ENCODE assay signal across 8 cellular contexts in the genomic region with DNA sequence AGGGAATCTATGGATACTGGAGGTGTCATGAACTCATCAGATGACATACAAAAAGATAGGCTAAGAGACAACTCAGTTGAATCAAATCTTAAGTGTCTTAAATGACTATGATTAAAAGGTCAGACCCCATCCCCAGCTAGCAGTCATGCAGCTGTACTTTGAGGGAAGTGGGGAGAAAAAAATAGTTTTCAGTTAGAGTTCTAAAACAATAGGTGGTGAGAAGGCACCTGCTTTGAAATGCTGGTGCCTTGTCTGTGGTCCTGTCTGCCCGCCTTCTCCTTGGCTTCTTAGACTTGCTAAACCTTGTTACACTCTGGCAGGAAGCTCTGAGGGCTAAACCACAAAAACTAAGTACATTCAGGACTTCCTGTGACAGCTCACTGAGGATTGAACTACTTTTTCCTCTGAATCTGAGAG. TPM values are rescaled to one million over a fixed set of nuclear protein-coding genes. Genes with fewer than 3 reads are reported as not detected.
DNase-seq lines count a peak whose midpoint lies in the region; ATAC-seq, FAIRE-seq and TF ChIP-seq lines count a peak whose summit lies in the region.

No MANE protein-coding gene starts in this region.

- no peak for TF ChIP-seq POLR2A in GM12891 (IDR thresholded peaks at IDR 0.05; ENCODE audit: low read depth, low read length)

- CTCF ChIA-PET in MCF 10A (lab: Yijun Ruan, JAX), result interaction anchor here (0.6 to 1.2 kb wide), 3 partner anchors 32 to 360 kb away, joined by 4 read pairs; no protein-coding TSS in a partner anchor

- H3K9me3 Mint-ChIP-seq in activated T-helper 17 cell treated with anti-CD3 and anti-CD28 coated beads, Interleukin-2, amount 50 U/mL, for 72 hours, result no peaks in the 10 kb centered on the region
- H3K9me3 Mint-ChIP-seq in MCF 10A (ENCODE audit: unreplicated experiment), result no peaks in the 10 kb centered on the region

- H3K4me1 Mint-ChIP-seq in activated T-helper 17 cell treated with anti-CD3 and anti-CD28 coated beads, Interleukin-2, amount 50 U/mL, for 72 hours, result peaks cover 63% of the 10 kb centered on the region
- no peaks in the 10 kb centered on the region for H3K4me1 Mint-ChIP-seq in MCF 10A (ENCODE audit: insufficient read depth, unreplicated experiment)

- FAIRE-seq in GM12891 (lab: Jason Lieb, UNC), result peak; percentile 5

- intact Hi-C loops in MCF 10A (cut with micrococcal nuclease), result no loop called here

- ATAC-seq in GM21825 (IDR thresholded peaks at IDR 0.05; ENCODE audit: unreplicated experiment), result peak; percentile 88
- ATAC-seq in activated T-helper 17 cell treated with anti-CD3 and anti-CD28 coated beads, Interleukin-2, amount 50 U/mL, for 72 hours (replicated peaks), result peak; percentile 52

- no peak for TF ChIP-seq CTCF in MCF 10A (IDR thresholded peaks at IDR 0.05; ENCODE audit: unreplicated experiment)

- H3K4me3 Mint-ChIP-seq in activated T-helper 17 cell treated with anti-CD3 and anti-CD28 coated beads, Interleukin-2, amount 50 U/mL, for 72 hours, result peak overlapping the region; percentile 100
- no peak overlapping the region for H3K4me3 Mint-ChIP-seq in MCF 10A (ENCODE audit: unreplicated experiment)

- H3K27me3 Mint-ChIP-seq in activated T-helper 17 cell treated with anti-CD3 and anti-CD28 coated beads, Interleukin-2, amount 50 U/mL, for 72 hours, result no peaks in the 10 kb centered on the region
- no peaks in the 10 kb centered on the region for H3K27me3 Mint-ChIP-seq in MCF 10A (ENCODE audit: insufficient read depth, unreplicated experiment)

- POLR2A ChIA-PET in MCF 10A (lab: Yijun Ruan, JAX), result no interaction called here

- peaks cover 100% of the 10 kb centered on the region for H3K36me3 Mint-ChIP-seq in activated T-helper 17 cell treated with anti-CD3 and anti-CD28 coated beads, Interleukin-2, amount 50 U/mL, for 72 hours (ENCODE audit: low read depth)
- no peaks in the 10 kb centered on the region for H3K36me3 Mint-ChIP-seq in MCF 10A (ENCODE audit: insufficient read depth, unreplicated experiment)

- peak; percentile 23 for DNase-seq in GM12891 (ENCODE audit: insufficient read length, low spot score)
- peak; percentile 2 for DNase-seq in NAMALWA (ENCODE audit: low spot score)
- DNase-seq in stimulated activated CD4-positive, alpha-beta T cell treated with anti-CD3 and anti-CD28 coated beads, Interleukin-1b, Interleukin-23, amount 100 ng/mL, for 48 hours, result peak; percentile 83
- no peak for DNase-seq in HPDE6-E6E7 (ENCODE audit: extremely low spot score)
- no peak for DNase-seq in amniotic stem cell (lab: John Stamatoyannopoulos, UW)
- no peak for DNase-seq in MCF 10A (ENCODE audit: unreplicated experiment)

- peak overlapping the region; percentile 100 for H3K27ac Mint-ChIP-seq in activated T-helper 17 cell treated with anti-CD3 and anti-CD28 coated beads, Interleukin-2, amount 50 U/mL, for 72 hours
- no peak overlapping the region for H3K27ac Mint-ChIP-seq in MCF 10A (ENCODE audit: low read depth, unreplicated experiment)

- BruUV-seq in MCF 10A (replicated peaks; lab: Mats Ljungman, UMichigan), result no TSS peak

TF ChIP-seq in GM12891, 5 proteins besides CTCF, POLR2A, EP300 and RAD21:
- TF ChIP-seq TAF1 (IDR thresholded peaks at IDR 0.05; ENCODE audit: low read depth, low read length) (no peak), POU2F2 (IDR thresholded peaks at IDR 0.05; ENCODE audit: low read depth, low read length) (no peak), SPI1 (IDR thresholded peaks at IDR 0.05; ENCODE audit: low read depth, low read length) (no peak; the same call in 1 of the 2 replicates), PAX5 (IDR thresholded peaks at IDR 0.05; ENCODE audit: insufficient read depth, low read length, severe bottlenecking) (no peak), POLR2AphosphoS5 (IDR thresholded peaks at IDR 0.05; ENCODE audit: low read depth, low read length) (no peak)

RNA-seq across cellular contexts. Expression of a gene that starts 15.3 kb away (rescaled TPM):
- polyA plus RNA-seq in GM12891 (2012; ENCODE audit: low read depth, missing spikeins), result not detected
- total RNA-seq in activated T-helper 17 cell treated with anti-CD3 and anti-CD28 coated beads, Interleukin-2, amount 50 U/mL, for 72 hours, result 100 to 1,000 TPM; 303 to 473 TPM
- total RNA-seq in MCF 10A (2022), result not detected in 2 replicates

Comparison
In these comparisons a context has a peak if more than half of its experiments do, and no peak if none do; other contexts are left out.
1. DNase-seq: peak in GM12891 (single experiment), NAMALWA (single experiment) and stimulated activated CD4-positive, alpha-beta T cell treated with anti-CD3 and anti-CD28 coated beads, Interleukin-1b, Interleukin-23, amount 100 ng/mL, for 48 hours (single experiment); none in HPDE6-E6E7 (single experiment), amniotic stem cell (single experiment) and MCF 10A (single experiment).
2. RNA of a gene that starts 15.3 kb away (total RNA-seq): 303 to 473 TPM in activated T-helper 17 cell treated with anti-CD3 and anti-CD28 coated beads, Interleukin-2, amount 50 U/mL, for 72 hours; not detected in MCF 10A; every median in the first group is over 100 times any median in the second.